14 cellular contexts compared by ENCODE assay signal in the genomic region with DNA sequence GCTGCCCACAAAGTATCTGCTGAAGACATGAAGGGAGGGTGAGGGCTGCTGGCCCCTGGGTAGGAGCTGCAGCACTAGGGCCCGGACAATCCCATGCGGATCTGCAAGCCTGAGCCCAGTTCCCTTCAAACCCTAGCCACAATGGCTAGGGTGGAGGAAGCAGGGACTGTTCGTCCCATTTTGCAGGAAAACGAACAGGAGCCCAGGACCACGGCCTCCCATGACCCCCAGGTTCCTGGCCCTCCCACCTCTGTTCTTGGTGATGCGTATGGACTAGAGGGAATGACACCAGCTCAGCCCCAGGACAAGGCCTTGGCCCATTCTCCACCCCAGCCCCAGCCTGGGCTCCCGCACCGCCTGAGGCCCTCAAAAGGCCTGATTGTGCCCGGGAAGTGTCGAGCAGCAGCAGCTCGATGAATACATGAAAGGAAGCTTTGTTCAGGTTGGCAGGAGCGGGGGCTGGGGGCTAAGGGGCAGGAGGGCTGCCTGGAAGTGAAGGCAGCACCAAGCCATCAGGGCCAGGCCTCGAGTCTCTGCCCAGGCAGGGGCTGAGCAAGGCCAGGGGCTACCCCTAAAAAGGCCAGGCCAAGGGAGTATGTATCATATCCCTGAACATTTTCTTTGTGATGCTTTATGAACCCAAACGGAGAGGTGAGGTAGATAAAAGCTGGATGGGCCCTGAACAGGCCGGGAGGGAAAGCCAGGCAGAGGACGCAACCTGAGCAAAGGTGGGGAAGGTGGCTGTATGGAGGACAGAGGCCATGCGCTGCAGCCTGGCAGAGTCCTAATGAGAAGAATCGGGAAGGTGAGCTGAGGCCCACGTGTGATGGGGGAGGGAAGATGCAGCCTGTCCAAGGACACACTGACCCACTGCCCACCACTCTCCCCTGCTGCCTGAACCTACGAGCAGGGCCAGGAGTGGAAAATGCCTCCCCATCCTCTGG. TPM values are rescaled to one million over a fixed set of nuclear protein-coding genes. Genes with fewer than 3 reads are reported as not detected.
DNase-seq lines count a peak whose midpoint lies in the region; ATAC-seq and TF ChIP-seq lines count a peak whose summit lies in the region.
"Had no signal": no experiment of that assay in that cellular context is flagged by ENCODE, and none has a peak within 500 bp of the region (broad histone marks: within the 10 kb centered on the region; RNA-seq: fewer than 3 reads in every experiment).

No MANE protein-coding gene starts in this region.

- DNase-seq in right cardiac atrium (peak in 1 of 3 donors; percentile 43), heart left ventricle (no peak), anterior cingulate cortex (lab: John Stamatoyannopoulos, UW) (peak in 56 of 58 donors; percentile 15 to 96 (median 84)), mesendoderm (no peak), psoas muscle (no peak), NCI-H2196 treated with DMSO at 0.1 percent for 48 hours (lab: John Stamatoyannopoulos, UW; ENCODE audit: unreplicated experiment) (no peak)
- DNase-seq: activated CD4-positive, alpha-beta T cell treated with anti-CD3 and anti-CD28 coated beads, Interleukin-2, amount 50 U/mL, for 1 hour; aorta; NCI-H2171; SJCRH30 had no signal

- H3K23ac ChIP-seq in mesendoderm (ENCODE audit: low read length): peak overlapping the region; percentile 1

- no peaks in the 10 kb centered on the region for H3K36me3 ChIP-seq in heart left ventricle
- no peaks in the 10 kb centered on the region for H3K36me3 ChIP-seq in mesendoderm (ENCODE audit: control insufficient read depth, insufficient read depth, low read length)
- H3K36me3 ChIP-seq in psoas muscle (ENCODE audit: insufficient read depth in 1 of 2, low read depth in 1 of 2): no peaks in the 10 kb centered on the region
- H3K36me3 ChIP-seq: esophagus muscularis mucosa, right atrium auricular region, SJCRH30 had no signal

- WGBS in right cardiac atrium: 89% methylated on average over 20 of the region's 20 CpGs
- 91 to 95% (median 94%) methylated on average over 19 to 20 of the region's 20 CpGs for WGBS in heart left ventricle, 4 donors
- no CpG with 5 or more reads among the region's 20 CpGs for WGBS in mesendoderm (ENCODE audit: extremely low coverage, insufficient coverage, low lambda C conversion rate)
- WGBS in psoas muscle, 3 donors: 92 to 93% (median 93%) methylated on average over 20 of the region's 20 CpGs

- H3K79me1 ChIP-seq in mesendoderm (ENCODE audit: low read length): peaks cover 12% of the 10 kb centered on the region

- no peak overlapping the region for H4K8ac ChIP-seq in mesendoderm (ENCODE audit: low read depth, low read length)

- H3K27me3 ChIP-seq in right cardiac atrium (ENCODE audit: control insufficient read depth, insufficient read depth) (no peaks in the 10 kb centered on the region), heart left ventricle (no peaks in the 10 kb centered on the region), mesendoderm (ENCODE audit: insufficient read depth, low read length, poor library complexity) (no peaks in the 10 kb centered on the region), psoas muscle (ENCODE audit: insufficient read depth in 3 of 3, low read length in 2 of 3) (no peaks in the 10 kb centered on the region)
- H3K27me3 ChIP-seq: esophagus muscularis mucosa, right atrium auricular region, SJCRH30 had no signal

- intact Hi-C loops in right cardiac atrium (cut with DNase I) (no loop called here), heart left ventricle (cut with DNase I) (loop anchor here in 1 of 10 donors (5.0 kb wide), 1 partner anchor 34 kb away; no protein-coding TSS in a partner anchor), psoas muscle (cut with DNase I) (no loop called here)

- H2AK5ac ChIP-seq in mesendoderm (ENCODE audit: low read length): peak overlapping the region; percentile 51

- no peak overlapping the region for H2BK5ac ChIP-seq in mesendoderm (ENCODE audit: low read length)

- no peak overlapping the region for H4K5ac ChIP-seq in mesendoderm (ENCODE audit: low read length)

- H3K56ac ChIP-seq in mesendoderm (ENCODE audit: low read length): peak overlapping the region; percentile 82

- ATAC-seq in right cardiac atrium (no peak), heart left ventricle (no peak), psoas muscle (no peak), HG02571 (IDR thresholded peaks at IDR 0.05; ENCODE audit: unreplicated experiment) (no peak)

- no peak for TF ChIP-seq CTCF in heart left ventricle (IDR thresholded peaks at IDR 0.05)
- TF ChIP-seq CTCF in psoas muscle (IDR thresholded peaks at IDR 0.05): no peak

- H3K4me2 ChIP-seq in mesendoderm (ENCODE audit: low read length): no peak overlapping the region

- peak overlapping the region; percentile 3 for H3K9ac ChIP-seq in mesendoderm (ENCODE audit: low read length)

- no peak overlapping the region for H2BK120ac ChIP-seq in mesendoderm (ENCODE audit: low read depth, low read length)

- peak overlapping the region; percentile 69 for H3K27ac ChIP-seq in right cardiac atrium (ENCODE audit: low read length)
- H3K27ac ChIP-seq in heart left ventricle: peak overlapping the region in 1 of 12 donors; percentile 17
- no peak overlapping the region for H3K27ac ChIP-seq in mesendoderm (ENCODE audit: low read depth, low read length)
- peak overlapping the region; percentile 99 for H3K27ac ChIP-seq in temporal lobe (ENCODE audit: low read depth, low read length)
- no peak overlapping the region for H3K27ac ChIP-seq in psoas muscle
- H3K27ac ChIP-seq: SJCRH30 had no signal

- no peak overlapping the region for H2BK15ac ChIP-seq in mesendoderm (replicated peaks; ENCODE audit: low read depth)

- H3K4me1 ChIP-seq in right cardiac atrium (ENCODE audit: control insufficient read depth, insufficient read depth, low read length) (peaks cover 5% of the 10 kb centered on the region), heart left ventricle (peaks cover 0 to 47% (median 18%) of the 10 kb centered on the region in 12 donors), mesendoderm (ENCODE audit: control insufficient read depth, low read depth, low read length) (peaks cover 17% of the 10 kb centered on the region), psoas muscle (no peaks in the 10 kb centered on the region)

- H3K4ac ChIP-seq in mesendoderm (ENCODE audit: low read depth, low read length): no peak overlapping the region

- no peak overlapping the region for H3K18ac ChIP-seq in mesendoderm (ENCODE audit: low read length)

- H3K9me3 ChIP-seq in right cardiac atrium (ENCODE audit: control insufficient read depth, low read length) (no peaks in the 10 kb centered on the region), heart left ventricle (no peaks in the 10 kb centered on the region), psoas muscle (no peaks in the 10 kb centered on the region)
- H3K9me3 ChIP-seq: esophagus muscularis mucosa, right atrium auricular region, SJCRH30 had no signal

- TF ChIP-seq POLR2A in heart left ventricle (IDR thresholded peaks at IDR 0.05): no peak

- H3K79me2 ChIP-seq in mesendoderm (ENCODE audit: control insufficient read depth, insufficient read depth, low read length): peaks cover 3% of the 10 kb centered on the region

- no peak overlapping the region for H3K4me3 ChIP-seq in right cardiac atrium (ENCODE audit: low read length)
- H3K4me3 ChIP-seq in heart left ventricle: no peak overlapping the region
- no peak overlapping the region for H3K4me3 ChIP-seq in mesendoderm (ENCODE audit: low read length)
- H3K4me3 ChIP-seq in psoas muscle: no peak overlapping the region
- H3K4me3 ChIP-seq: esophagus muscularis mucosa, right atrium auricular region, SJCRH30 had no signal

RNA-seq across cellular contexts. Expression of a gene that starts 12.2 kb away (rescaled TPM):
- total RNA-seq in right cardiac atrium (1 to 10 TPM; 1.7 to 3.3 (median 2.2) TPM), heart left ventricle (1 to 10 TPM in 8 of 9 donors, under 1 TPM in 1; 0.81 to 7.5 (median 1.9) TPM), temporal lobe (25.8 TPM), psoas muscle (1 to 10 TPM in 3 of 4 donors, under 1 TPM in 1; 0.71 to 2.0 (median 1.5) TPM)
- polyA plus RNA-seq in right cardiac atrium (1.8 TPM), heart left ventricle (under 1 TPM; 0.53 to 0.98 TPM), psoas muscle (1 to 10 TPM in 1 of 3 donors, under 1 TPM in 2; 0.44 to 1.2 (median 0.46) TPM)
- polyA plus RNA-seq in mesendoderm (2013, experiment 1 of 2): 9.6 TPM
- polyA plus RNA-seq in mesendoderm (2013, experiment 2 of 2): 10.6 TPM

RNA-seq across cellular contexts. Expression of a gene that starts 39.4 kb away (rescaled TPM):
- total RNA-seq in right cardiac atrium (10 to 100 TPM; 35.8 to 59.3 (median 49.8) TPM), heart left ventricle (100 to 1,000 TPM in 1 of 9 donors, 10 to 100 TPM in 8; 40.6 to 102 (median 54.5) TPM), temporal lobe (16.5 TPM), psoas muscle (10 to 100 TPM; 52.3 to 72.7 (median 59.7) TPM)
- polyA plus RNA-seq in right cardiac atrium (49.0 TPM), heart left ventricle (10 to 100 TPM; 45.4 to 45.5 TPM), psoas muscle (10 to 100 TPM; 45.5 to 91.7 (median 62.8) TPM)
- polyA plus RNA-seq in mesendoderm (2013, experiment 1 of 2): 38.7 TPM
- 39.7 TPM for polyA plus RNA-seq in mesendoderm (2013, experiment 2 of 2)

RNA-seq across cellular contexts. Expression of a gene that starts 54.1 kb away (rescaled TPM):
- total RNA-seq in right cardiac atrium (1 to 10 TPM; 1.1 to 1.7 (median 1.3) TPM), heart left ventricle (1 to 10 TPM in 5 of 9 donors, under 1 TPM in 4; 0.09 to 3.4 (median 1.6) TPM), temporal lobe (not detected), psoas muscle (1 to 10 TPM in 2 of 4 donors, under 1 TPM in 2; 0.61 to 5.0 (median 2.2) TPM)
- polyA plus RNA-seq in right cardiac atrium (0.66 TPM), heart left ventricle (under 1 TPM; 0.07 to 0.46 TPM), psoas muscle (under 1 TPM; 0.14 to 0.24 (median 0.18) TPM)
- polyA plus RNA-seq in mesendoderm (2013, experiment 1 of 2): 2.5 TPM
- 2.9 TPM for polyA plus RNA-seq in mesendoderm (2013, experiment 2 of 2)
- total RNA-seq: SJCRH30 had no signal

Comparison
In these comparisons a context has a peak if more than half of its experiments do, and no peak if none do; other contexts are left out.
1. DNase-seq: peak in anterior cingulate cortex (56 of 58); none in heart left ventricle (0 of 5), mesendoderm (single experiment), psoas muscle (0 of 2) and NCI-H2196 treated with DMSO at 0.1 percent for 48 hours (single experiment).
2. H3K27ac ChIP-seq: peak in right cardiac atrium (single experiment) and temporal lobe (single experiment); none in mesendoderm (single experiment) and psoas muscle (single experiment).